8 cellular contexts compared by ENCODE assay signal in the genomic region with DNA sequence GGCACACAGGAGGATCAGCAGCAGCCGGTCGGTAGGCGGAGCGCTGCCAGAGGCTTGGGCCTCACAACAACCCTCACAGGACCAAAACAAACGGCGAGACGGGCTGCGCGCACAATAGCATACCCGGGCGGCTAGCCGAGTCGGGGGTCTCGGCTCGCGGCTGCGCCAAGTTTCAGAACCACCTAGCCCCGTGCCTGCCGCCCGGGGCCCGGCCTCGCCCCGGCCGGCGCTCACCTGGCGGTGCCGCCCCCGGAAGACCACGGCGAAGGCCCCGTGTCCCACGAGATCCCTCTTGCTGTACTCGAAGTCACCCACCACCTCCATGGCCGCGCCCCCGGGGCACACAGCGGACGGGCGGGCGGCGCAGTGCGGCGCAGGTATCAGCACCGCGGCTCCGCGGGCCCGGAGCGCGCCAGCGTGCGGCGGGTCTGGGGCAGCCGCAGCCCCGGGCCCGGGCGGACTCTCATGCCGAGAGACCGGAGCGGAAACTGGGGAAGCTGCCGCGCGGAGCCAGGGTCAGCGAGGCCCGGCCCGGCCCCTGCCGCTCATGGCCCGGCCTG. TPM values are rescaled to one million over a fixed set of nuclear protein-coding genes. Genes with fewer than 3 reads are reported as not detected.
A peak's percentile ranks its signal among the peaks of the same experiment; 100 is the strongest.
DNase-seq lines count a peak whose midpoint lies in the region; ATAC-seq and TF ChIP-seq lines count a peak whose summit lies in the region.

No MANE protein-coding gene starts in this region.

- DNase-seq in astrocyte of the spinal cord (ENCODE audit: low read depth, low spot score) (peak; percentile 56), hippocampal formation (lab: John Stamatoyannopoulos, UW) (peak; percentile 64 to 68), progenitor cell of endocrine pancreas (ENCODE audit: low spot score, unreplicated experiment) (peak; percentile 57), aorta (peak; percentile 82 to 85)

- 0% methylated on average over 59 to 68 of the region's 68 CpGs for WGBS in aorta, 2 donors

- no peaks in the 10 kb centered on the region for H3K9me3 ChIP-seq in aorta (ENCODE audit: control insufficient read depth, low read length)

- ATAC-seq in GM18868 (IDR thresholded peaks at IDR 0.05; ENCODE audit: unreplicated experiment) (peak; percentile 59), aorta (ENCODE audit: low FRiP score) (peak; percentile 73)

- in situ Hi-C loops in astrocyte of the spinal cord (cut with HindIII; ENCODE audit: low sequenced_read_pairs): no loop called here

- H3K27ac ChIP-seq in ACC112 (ENCODE audit: low read depth, low read length) (no peak overlapping the region), aorta (ENCODE audit: low read depth in 1 of 2, low read length in 2 of 2) (peak overlapping the region; percentile 20 to 43)

- H3K36me3 Mint-ChIP-seq in T-helper 1 cell treated with Interleukin-12 subunit alpha and Interleukin-12 subunit beta and Interleukin-4 antibody, amounts not matched to agents 30 μg/mL and 1 μg/mL, for 36 hours (ENCODE audit: low read depth): no peaks in the 10 kb centered on the region
- peaks cover 3% of the 10 kb centered on the region for H3K36me3 Mint-ChIP-seq in progenitor cell of endocrine pancreas (ENCODE audit: insufficient read depth)

- H3K4me1 Mint-ChIP-seq in T-helper 1 cell treated with Interleukin-12 subunit alpha and Interleukin-12 subunit beta and Interleukin-4 antibody, amounts not matched to agents 30 μg/mL and 1 μg/mL, for 36 hours (ENCODE audit: low read depth): peaks cover 12% of the 10 kb centered on the region
- peaks cover 5% of the 10 kb centered on the region for H3K4me1 Mint-ChIP-seq in progenitor cell of endocrine pancreas (ENCODE audit: low read depth)

- H3K4me3 ChIP-seq in ACC112 (ENCODE audit: low read depth, low read length): peak overlapping the region; percentile 95
- peak overlapping the region; percentile 66 for H3K4me3 ChIP-seq in astrocyte of the spinal cord (ENCODE audit: low read depth, low read length)
- H3K4me3 ChIP-seq in aorta (ENCODE audit: low read length in 2 of 2): peak overlapping the region; percentile 81 to 86

- H3K79me2 ChIP-seq in ACC112 (ENCODE audit: control insufficient read depth, insufficient read depth, low read length, unreplicated experiment): peaks cover 12% of the 10 kb centered on the region

- H3K9me3 Mint-ChIP-seq in T-helper 1 cell treated with Interleukin-12 subunit alpha and Interleukin-12 subunit beta and Interleukin-4 antibody, amounts not matched to agents 30 μg/mL and 1 μg/mL, for 36 hours: no peaks in the 10 kb centered on the region
- H3K9me3 Mint-ChIP-seq in progenitor cell of endocrine pancreas (ENCODE audit: low read depth): no peaks in the 10 kb centered on the region

- H3K36me3 ChIP-seq in ACC112 (ENCODE audit: insufficient read depth, low read length) (no peaks in the 10 kb centered on the region), aorta (ENCODE audit: control insufficient read depth in 1 of 2, insufficient read depth in 2 of 2, low read length in 1 of 2) (no peaks in the 10 kb centered on the region)

- no peaks in the 10 kb centered on the region for H3K27me3 ChIP-seq in ACC112 (ENCODE audit: insufficient read depth, low read length)
- no peaks in the 10 kb centered on the region for H3K27me3 ChIP-seq in aorta (ENCODE audit: control insufficient read depth in 1 of 2, insufficient read depth in 2 of 2, low read length in 1 of 2)

- no peak for TF ChIP-seq EP300 in Ishikawa (IDR thresholded peaks at IDR 0.05; ENCODE audit: borderline replicate concordance)

- no peaks in the 10 kb centered on the region for H3K27me3 Mint-ChIP-seq in T-helper 1 cell treated with Interleukin-12 subunit alpha and Interleukin-12 subunit beta and Interleukin-4 antibody, amounts not matched to agents 30 μg/mL and 1 μg/mL, for 36 hours (ENCODE audit: low read depth)
- no peaks in the 10 kb centered on the region for H3K27me3 Mint-ChIP-seq in progenitor cell of endocrine pancreas

- H3K4me1 ChIP-seq in ACC112 (ENCODE audit: control insufficient read depth, insufficient read depth, low read length, unreplicated experiment): peaks cover 12% of the 10 kb centered on the region
- H3K4me1 ChIP-seq in aorta (ENCODE audit: control insufficient read depth in 1 of 2, insufficient read depth in 2 of 2, low read length in 2 of 2): no peaks in the 10 kb centered on the region

- peak overlapping the region; percentile 80 for H3K4me3 Mint-ChIP-seq in T-helper 1 cell treated with Interleukin-12 subunit alpha and Interleukin-12 subunit beta and Interleukin-4 antibody, amounts not matched to agents 30 μg/mL and 1 μg/mL, for 36 hours
- H3K4me3 Mint-ChIP-seq in progenitor cell of endocrine pancreas (ENCODE audit: low read depth): peak overlapping the region; percentile 81

- H3K27ac Mint-ChIP-seq in T-helper 1 cell treated with Interleukin-12 subunit alpha and Interleukin-12 subunit beta and Interleukin-4 antibody, amounts not matched to agents 30 μg/mL and 1 μg/mL, for 36 hours: peak overlapping the region; percentile 55
- H3K27ac Mint-ChIP-seq in progenitor cell of endocrine pancreas: peak overlapping the region; percentile 85

- intact Hi-C loops in aorta (cut with DNase I): no loop called here

- H2AFZ ChIP-seq in ACC112 (ENCODE audit: low read length, unreplicated experiment): peak overlapping the region; percentile 100

- TF ChIP-seq CTCF in astrocyte of the spinal cord (IDR thresholded peaks at IDR 0.05; ENCODE audit: low read depth, low read length) (peak; percentile 49), progenitor cell of endocrine pancreas (IDR thresholded peaks at IDR 0.05; ENCODE audit: unreplicated experiment) (no peak)

- no peak for TF ChIP-seq RAD21 in Ishikawa (IDR thresholded peaks at IDR 0.05; ENCODE audit: low read depth)

TF ChIP-seq in Ishikawa, 13 proteins besides CTCF, POLR2A, EP300 and RAD21:
- TF ChIP-seq TAF1 (IDR thresholded peaks at IDR 0.05; ENCODE audit: low read depth): no peak
- TF ChIP-seq EGR1 (IDR thresholded peaks at IDR 0.05): no peak
- no peak for TF ChIP-seq CEBPB (IDR thresholded peaks at IDR 0.05)
- TF ChIP-seq TEAD4 (IDR thresholded peaks at IDR 0.05): no peak
- no peak for TF ChIP-seq CREB1 (IDR thresholded peaks at IDR 0.05; ENCODE audit: low read depth)
- TF ChIP-seq, protein P1, sequence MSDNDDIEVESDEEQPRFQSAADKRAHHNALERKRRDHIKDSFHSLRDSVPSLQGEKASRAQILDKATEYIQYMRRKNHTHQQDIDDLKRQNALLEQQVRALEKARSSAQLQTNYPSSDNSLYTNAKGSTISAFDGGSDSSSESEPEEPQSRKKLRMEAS (IDR thresholded peaks at IDR 0.05): peak; percentile 68; the same call in 1 of the 2 replicates
- TF ChIP-seq, protein P2, sequence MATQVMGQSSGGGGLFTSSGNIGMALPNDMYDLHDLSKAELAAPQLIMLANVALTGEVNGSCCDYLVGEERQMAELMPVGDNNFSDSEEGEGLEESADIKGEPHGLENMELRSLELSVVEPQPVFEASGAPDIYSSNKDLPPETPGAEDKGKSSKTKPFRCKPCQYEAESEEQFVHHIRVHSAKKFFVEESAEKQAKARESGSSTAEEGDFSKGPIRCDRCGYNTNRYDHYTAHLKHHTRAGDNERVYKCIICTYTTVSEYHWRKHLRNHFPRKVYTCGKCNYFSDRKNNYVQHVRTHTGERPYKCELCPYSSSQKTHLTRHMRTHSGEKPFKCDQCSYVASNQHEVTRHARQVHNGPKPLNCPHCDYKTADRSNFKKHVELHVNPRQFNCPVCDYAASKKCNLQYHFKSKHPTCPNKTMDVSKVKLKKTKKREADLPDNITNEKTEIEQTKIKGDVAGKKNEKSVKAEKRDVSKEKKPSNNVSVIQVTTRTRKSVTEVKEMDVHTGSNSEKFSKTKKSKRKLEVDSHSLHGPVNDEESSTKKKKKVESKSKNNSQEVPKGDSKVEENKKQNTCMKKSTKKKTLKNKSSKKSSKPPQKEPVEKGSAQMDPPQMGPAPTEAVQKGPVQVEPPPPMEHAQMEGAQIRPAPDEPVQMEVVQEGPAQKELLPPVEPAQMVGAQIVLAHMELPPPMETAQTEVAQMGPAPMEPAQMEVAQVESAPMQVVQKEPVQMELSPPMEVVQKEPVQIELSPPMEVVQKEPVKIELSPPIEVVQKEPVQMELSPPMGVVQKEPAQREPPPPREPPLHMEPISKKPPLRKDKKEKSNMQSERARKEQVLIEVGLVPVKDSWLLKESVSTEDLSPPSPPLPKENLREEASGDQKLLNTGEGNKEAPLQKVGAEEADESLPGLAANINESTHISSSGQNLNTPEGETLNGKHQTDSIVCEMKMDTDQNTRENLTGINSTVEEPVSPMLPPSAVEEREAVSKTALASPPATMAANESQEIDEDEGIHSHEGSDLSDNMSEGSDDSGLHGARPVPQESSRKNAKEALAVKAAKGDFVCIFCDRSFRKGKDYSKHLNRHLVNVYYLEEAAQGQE (IDR thresholded peaks at IDR 0.05; ENCODE audit: low read depth): no peak
- TF ChIP-seq ZBTB7A (IDR thresholded peaks at IDR 0.05; ENCODE audit: low read depth): peak; percentile 81
- no peak for TF ChIP-seq YY1 (IDR thresholded peaks at IDR 0.05; ENCODE audit: low read depth)

RNA-seq across cellular contexts. Expression of a gene that starts 0.6 kb away (rescaled TPM):
- total RNA-seq in progenitor cell of endocrine pancreas: 29.0 and 31.3 TPM in 2 replicates
- 10 to 100 TPM; 21.9 to 28.9 TPM for total RNA-seq in aorta
- polyA plus RNA-seq in aorta: 10 to 100 TPM in 1 of 2 donors, 1 to 10 TPM in 1; 5.6 to 11.7 TPM
